In genomic region chr17:81817758-81818147, GRCh38 we compare ENCODE assay signal across 30 cellular contexts.
"Had no signal": no experiment of that assay in that cellular context is flagged by ENCODE, and none has a peak within 500 bp of the region (broad histone marks: within the 10 kb centered on the region; RNA-seq: fewer than 3 reads in every experiment).

No MANE protein-coding gene starts in this region.

- H3K27ac Mint-ChIP-seq: activated CD4-positive, alpha-beta T cell treated with anti-CD3 and anti-CD28 coated beads, Interleukin-2, amount 10 ng/mL, durations not matched to agents 24 days and 14 days; activated CD8-positive, alpha-beta T cell treated with anti-CD3 and anti-CD28 coated beads for 36 hours; activated naive CD4-positive, alpha-beta T cell treated with anti-CD3 and anti-CD28 coated beads, Interleukin-2, amount 50 U/mL, for 72 hours; activated T-cell treated with anti-CD3 and anti-CD28 coated beads, Interleukin-2, amount 50 U/mL, for 72 hours; activated T-helper 17 cell treated with anti-CD3 and anti-CD28 coated beads, Interleukin-2, amount 50 U/mL, for 72 hours had no signal

- H3K9me3 Mint-ChIP-seq: activated CD4-positive, alpha-beta T cell treated with anti-CD3 and anti-CD28 coated beads, Interleukin-2, amount 10 ng/mL, durations not matched to agents 24 days and 14 days; activated CD8-positive, alpha-beta T cell treated with anti-CD3 and anti-CD28 coated beads for 36 hours; activated naive CD4-positive, alpha-beta T cell treated with anti-CD3 and anti-CD28 coated beads, Interleukin-2, amount 50 U/mL, for 72 hours; activated T-cell treated with anti-CD3 and anti-CD28 coated beads, Interleukin-2, amount 50 U/mL, for 72 hours; activated T-helper 17 cell treated with anti-CD3 and anti-CD28 coated beads, Interleukin-2, amount 50 U/mL, for 72 hours had no signal

- DNase-seq: activated CD4-positive, alpha-beta T cell treated with anti-CD3 and anti-CD28 coated beads, Interleukin-2, amount 10 ng/mL, durations not matched to agents 24 days and 14 days; activated CD4-positive, alpha-beta T cell treated with anti-CD3 and anti-CD28 coated beads, Interleukin-2, amount 50 U/mL, for 4 hours; activated CD8-positive, alpha-beta T cell treated with anti-CD3 and anti-CD28 coated beads for 36 hours; activated effector memory CD4-positive, alpha-beta T cell treated with anti-CD3 and anti-CD28 coated beads, Interleukin-2, amount 50 U/mL, for 16 hours; activated naive CD4-positive, alpha-beta T cell; activated T-cell treated with anti-CD3 and anti-CD28 coated beads, Interleukin-2, amount 50 U/mL, for 1 hour; activated T-cell treated with anti-CD3 and anti-CD28 coated beads, Interleukin-2, amount 50 U/mL, for 72 hours; anterior cingulate cortex; brain microvascular endothelial cell; central memory CD4-positive, alpha-beta T cell; Karpas-422; MV-4-11; NCI-H1092; NCI-H1436 treated with DMSO at 0.1 percent for 48 hours; NCI-H1694 treated with DMSO at 0.1 percent for 48 hours; NCI-H2029; NCI-H226; NCI-H524 treated with DMSO at 0.1 percent for 48 hours; PC-3; Peyer's patch; RPMI8226; SHP77 treated with DMSO at 0.1 percent for 48 hours; SW 1271; T-helper 1 cell; T-helper 2 cell; T-helper 9 cell had no signal

- H3K36me3 ChIP-seq: Peyer's patch had no signal

- H3K27ac ChIP-seq: brain microvascular endothelial cell, Peyer's patch, SJSA1, VCaP had no signal

- H3K4me1 Mint-ChIP-seq: activated T-helper 17 cell treated with anti-CD3 and anti-CD28 coated beads, Interleukin-2, amount 50 U/mL, for 72 hours had no signal

- H3K4me3 ChIP-seq: Peyer's patch, SJSA1 had no signal

- H3K27me3 ChIP-seq: brain microvascular endothelial cell, Peyer's patch had no signal

- H3K9me3 ChIP-seq: Peyer's patch, SJSA1 had no signal

- H3K4me3 Mint-ChIP-seq: activated CD4-positive, alpha-beta T cell treated with anti-CD3 and anti-CD28 coated beads, Interleukin-2, amount 10 ng/mL, durations not matched to agents 24 days and 14 days; activated CD8-positive, alpha-beta T cell treated with anti-CD3 and anti-CD28 coated beads for 36 hours; activated T-cell treated with anti-CD3 and anti-CD28 coated beads, Interleukin-2, amount 50 U/mL, for 72 hours; activated T-helper 17 cell treated with anti-CD3 and anti-CD28 coated beads, Interleukin-2, amount 50 U/mL, for 72 hours had no signal

- H3K36me3 Mint-ChIP-seq: activated naive CD4-positive, alpha-beta T cell treated with anti-CD3 and anti-CD28 coated beads, Interleukin-2, amount 50 U/mL, for 72 hours had no signal

- ATAC-seq: activated CD8-positive, alpha-beta T cell treated with anti-CD3 and anti-CD28 coated beads for 36 hours; activated naive CD4-positive, alpha-beta T cell treated with anti-CD3 and anti-CD28 coated beads, Interleukin-2, amount 50 U/mL, for 72 hours; activated T-helper 17 cell treated with anti-CD3 and anti-CD28 coated beads, Interleukin-2, amount 50 U/mL, for 72 hours; PC-3 had no signal
